In genomic region chr9:124022201-124023121, GRCh38 we compare ENCODE assay signal across 22 cellular contexts. TPM values are rescaled to one million over a fixed set of nuclear protein-coding genes. Genes with fewer than 3 reads are reported as not detected.
A peak's percentile ranks its signal among the peaks of the same experiment; 100 is the strongest.
DNase-seq lines count a peak whose midpoint lies in the region; ATAC-seq and TF ChIP-seq lines count a peak whose summit lies in the region.
"Had no signal": no experiment of that assay in that cellular context is flagged by ENCODE, and none has a peak within 500 bp of the region (broad histone marks: within the 10 kb centered on the region; RNA-seq: fewer than 3 reads in every experiment).

No MANE protein-coding gene starts in this region.

- no peak overlapping the region for H3K4me3 Mint-ChIP-seq in neural crest cell
- H3K4me3 Mint-ChIP-seq: activated CD4-positive, alpha-beta memory T cell treated with anti-CD3 and anti-CD28 coated beads, Interleukin-2, amount 10 ng/mL, durations not matched to agents 7 days and 5 days; activated naive CD8-positive, alpha-beta T cell treated with anti-CD3 and anti-CD28 coated beads for 36 hours; dendritic cell treated with granulocyte-macrophage colony-stimulating factor and Interleukin-4, amounts not matched to agents 40 ng/mL and 50 ng/mL, for 4 days had no signal

- no peaks in the 10 kb centered on the region for H3K79me2 ChIP-seq in ACC112 (ENCODE audit: control insufficient read depth, insufficient read depth, low read length, unreplicated experiment)

- peaks cover 98% of the 10 kb centered on the region for H3K27me3 Mint-ChIP-seq in neural crest cell (ENCODE audit: low read depth)

- ATAC-seq in Panc1 (peak; percentile 74), GM21619 (IDR thresholded peaks at IDR 0.05; ENCODE audit: unreplicated experiment) (no peak)
- ATAC-seq: esophagus mucosa; natural killer cell treated with Interleukin-12 subunit alpha and Interleukin-12 subunit beta and Interleukin-15 and Interleukin-18, amount 100 ng/mL, for 72 hours had no signal

- H3K27ac ChIP-seq in ACC112 (ENCODE audit: low read depth, low read length) (no peak overlapping the region), Panc1 (ENCODE audit: low read length) (no peak overlapping the region)
- H3K27ac ChIP-seq: A549, brain microvascular endothelial cell, thoracic aorta had no signal

- no peaks in the 10 kb centered on the region for H3K9me3 ChIP-seq in Panc1 (ENCODE audit: control insufficient read depth, insufficient read depth, low read depth, low read length)
- H3K9me3 ChIP-seq: A549, thoracic aorta had no signal

- CTCF ChIA-PET in Panc1 (lab: Charles Lee) = interaction anchor here (1.0 kb wide), 1 partner anchor 100 kb away, joined by 3 read pairs; no protein-coding TSS in a partner anchor

- POLR2A ChIA-PET in Panc1 (lab: Charles Lee) = no interaction called here

- H3K4me1 ChIP-seq in ACC112 (ENCODE audit: control insufficient read depth, insufficient read depth, low read length, unreplicated experiment) = no peaks in the 10 kb centered on the region
- 0 out of 2 replicates have a peak, but pooled peaks cover 5% of the 10 kb centered on the region for H3K4me1 ChIP-seq in Panc1 (ENCODE audit: control insufficient read depth, insufficient read depth, low read length)
- H3K4me1 ChIP-seq: A549 had no signal

- intact Hi-C loops in Panc1 (cut with micrococcal nuclease; ENCODE audit: unreplicated experiment) = no loop called here

- no peak for DNase-seq in Panc1 (ENCODE audit: low read depth, low spot score)
- peak; percentile 23 for DNase-seq in epithelial cell of esophagus (ENCODE audit: low read depth)
- peak; percentile 58 for DNase-seq in neural crest cell (ENCODE audit: low read depth, low spot score)
- DNase-seq in NCI-H446 (lab: John Stamatoyannopoulos, UW) = no peak
- DNase-seq in NCI-H2029 treated with DMSO at 0.1 percent for 48 hours (lab: John Stamatoyannopoulos, UW) = no peak
- no peak for DNase-seq in cerebellar nuclear complex (lab: John Stamatoyannopoulos, UW)
- DNase-seq: activated CD4-positive, alpha-beta memory T cell treated with anti-CD3 and anti-CD28 coated beads, Interleukin-2, amount 10 ng/mL, durations not matched to agents 7 days and 5 days; activated naive CD8-positive, alpha-beta T cell treated with anti-CD3 and anti-CD28 coated beads for 36 hours; activated T-cell treated with anti-CD3 and anti-CD28 coated beads, Interleukin-2, amount 50 U/mL, for 48 hours; brain microvascular endothelial cell; GOT3; IMR-90; mesenchymal stem cell; NCI-H187; T-helper 1 cell had no signal

- no TSS peak for BruUV-seq in Panc1 (replicated peaks; lab: Mats Ljungman, UMichigan)

- H3K36me3 Mint-ChIP-seq in neural crest cell (ENCODE audit: low read depth) = no peaks in the 10 kb centered on the region
- H3K36me3 Mint-ChIP-seq: activated naive CD8-positive, alpha-beta T cell treated with anti-CD3 and anti-CD28 coated beads for 36 hours had no signal

- H3K4me3 ChIP-seq in ACC112 (ENCODE audit: low read depth, low read length) = peak overlapping the region; percentile 39; the same call in 1 of the 2 replicates
- no peak overlapping the region for H3K4me3 ChIP-seq in Panc1 (ENCODE audit: low read depth in 2 of 2, low read length in 2 of 2)
- H3K4me3 ChIP-seq in epithelial cell of esophagus (ENCODE audit: low read length) = no peak overlapping the region
- H3K4me3 ChIP-seq: A549, thoracic aorta had no signal

- H3K27me3 ChIP-seq in ACC112 (ENCODE audit: insufficient read depth, low read length) (peaks cover 85% of the 10 kb centered on the region), Panc1 (ENCODE audit: control insufficient read depth, insufficient read depth, low read length) (no peaks in the 10 kb centered on the region)

- in situ Hi-C loops in Panc1 (cut with HindIII; ENCODE audit: low pct_unique_long_range_greater_than_20kb, low sequenced_read_pairs) = no loop called here

- H2AFZ ChIP-seq in ACC112 (ENCODE audit: low read length, unreplicated experiment) = no peak overlapping the region

- no peak overlapping the region for H3K27ac Mint-ChIP-seq in neural crest cell (ENCODE audit: unreplicated experiment)
- H3K27ac Mint-ChIP-seq: activated CD4-positive, alpha-beta memory T cell treated with anti-CD3 and anti-CD28 coated beads, Interleukin-2, amount 10 ng/mL, durations not matched to agents 7 days and 5 days; activated naive CD8-positive, alpha-beta T cell treated with anti-CD3 and anti-CD28 coated beads for 36 hours; dendritic cell treated with granulocyte-macrophage colony-stimulating factor and Interleukin-4, amounts not matched to agents 40 ng/mL and 50 ng/mL, for 4 days; natural killer cell treated with Interleukin-12 subunit alpha and Interleukin-12 subunit beta and Interleukin-15 and Interleukin-18, amount 100 ng/mL, for 72 hours had no signal

- H3K36me3 ChIP-seq in ACC112 (ENCODE audit: insufficient read depth, low read length) (no peaks in the 10 kb centered on the region), Panc1 (ENCODE audit: control insufficient read depth, insufficient read depth, low read length) (no peaks in the 10 kb centered on the region)
- H3K36me3 ChIP-seq: brain microvascular endothelial cell, thoracic aorta had no signal

- H3K9me3 Mint-ChIP-seq in neural crest cell = no peaks in the 10 kb centered on the region
- H3K9me3 Mint-ChIP-seq: activated CD4-positive, alpha-beta memory T cell treated with anti-CD3 and anti-CD28 coated beads, Interleukin-2, amount 10 ng/mL, durations not matched to agents 7 days and 5 days; activated naive CD8-positive, alpha-beta T cell treated with anti-CD3 and anti-CD28 coated beads for 36 hours; dendritic cell treated with granulocyte-macrophage colony-stimulating factor and Interleukin-4, amounts not matched to agents 40 ng/mL and 50 ng/mL, for 4 days; natural killer cell treated with Interleukin-12 subunit alpha and Interleukin-12 subunit beta and Interleukin-15 and Interleukin-18, amount 100 ng/mL, for 72 hours had no signal

- H3K4me1 Mint-ChIP-seq in neural crest cell = peaks cover 11% of the 10 kb centered on the region

- TF ChIP-seq CTCF in Panc1 (IDR thresholded peaks at IDR 0.05) (no peak), epithelial cell of esophagus (IDR thresholded peaks at IDR 0.05; ENCODE audit: insufficient read depth, low read depth, low read length, missing control alignments) (no peak), neural crest cell (conservative IDR thresholded peaks at IDR 0.05) (no peak)

RNA-seq across cellular contexts. Expression of gene LHX2, which starts 10.9 kb away (rescaled TPM):
- total RNA-seq in Panc1 (2021; ENCODE audit: unreplicated experiment) = 0.36 TPM
- polyA plus RNA-seq in Panc1 (2012; ENCODE audit: insufficient read length) = not detected
- 0.19 TPM in 1 of 2 replicates, not detected in the other for total RNA-seq in neural crest cell
- total RNA-seq: activated CD4-positive, alpha-beta memory T cell treated with anti-CD3 and anti-CD28 coated beads, Interleukin-2, amount 10 ng/mL, durations not matched to agents 7 days and 5 days; activated naive CD8-positive, alpha-beta T cell treated with anti-CD3 and anti-CD28 coated beads for 36 hours; esophagus mucosa; IMR-90; natural killer cell treated with Interleukin-12 subunit alpha and Interleukin-12 subunit beta and Interleukin-15 and Interleukin-18, amount 100 ng/mL, for 72 hours; thoracic aorta had no signal
- polyA plus RNA-seq: IMR-90 had no signal

Comparison
In these comparisons a context has a peak if more than half of its experiments do, and no peak if none do; other contexts are left out.
1. DNase-seq: peak in epithelial cell of esophagus (single experiment) and neural crest cell (single experiment); none in Panc1 (single experiment), NCI-H446 (0 of 2), NCI-H2029 treated with DMSO at 0.1 percent for 48 hours (single experiment) and cerebellar nuclear complex (0 of 2).